ENCODE assay signal across 1 cellular context in the genomic region with DNA sequence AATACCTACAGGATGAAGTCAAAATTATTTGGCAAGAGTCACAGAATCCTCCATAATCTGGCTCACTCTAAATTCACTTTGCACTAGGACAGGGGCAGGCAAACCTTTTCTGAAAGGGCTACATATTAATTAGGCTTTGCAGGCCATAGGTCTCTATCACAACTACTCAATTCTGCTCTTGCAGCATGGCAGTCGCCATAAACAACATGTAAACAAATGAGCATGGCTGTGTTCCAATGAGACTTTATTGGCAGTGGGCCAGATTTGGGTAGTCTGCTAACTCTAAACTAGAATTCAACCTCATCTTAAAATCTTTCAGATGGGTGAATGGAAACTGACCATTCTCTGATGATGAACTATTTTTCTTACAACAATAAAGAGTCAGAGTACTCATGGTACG.
TF ChIP-seq lines count a peak whose summit lies in the region.

No MANE protein-coding gene starts in this region.

TF ChIP-seq in SK-N-SH, 30 proteins besides CTCF, POLR2A, EP300 and RAD21 (continued from another document):
- TF ChIP-seq, protein P1, sequence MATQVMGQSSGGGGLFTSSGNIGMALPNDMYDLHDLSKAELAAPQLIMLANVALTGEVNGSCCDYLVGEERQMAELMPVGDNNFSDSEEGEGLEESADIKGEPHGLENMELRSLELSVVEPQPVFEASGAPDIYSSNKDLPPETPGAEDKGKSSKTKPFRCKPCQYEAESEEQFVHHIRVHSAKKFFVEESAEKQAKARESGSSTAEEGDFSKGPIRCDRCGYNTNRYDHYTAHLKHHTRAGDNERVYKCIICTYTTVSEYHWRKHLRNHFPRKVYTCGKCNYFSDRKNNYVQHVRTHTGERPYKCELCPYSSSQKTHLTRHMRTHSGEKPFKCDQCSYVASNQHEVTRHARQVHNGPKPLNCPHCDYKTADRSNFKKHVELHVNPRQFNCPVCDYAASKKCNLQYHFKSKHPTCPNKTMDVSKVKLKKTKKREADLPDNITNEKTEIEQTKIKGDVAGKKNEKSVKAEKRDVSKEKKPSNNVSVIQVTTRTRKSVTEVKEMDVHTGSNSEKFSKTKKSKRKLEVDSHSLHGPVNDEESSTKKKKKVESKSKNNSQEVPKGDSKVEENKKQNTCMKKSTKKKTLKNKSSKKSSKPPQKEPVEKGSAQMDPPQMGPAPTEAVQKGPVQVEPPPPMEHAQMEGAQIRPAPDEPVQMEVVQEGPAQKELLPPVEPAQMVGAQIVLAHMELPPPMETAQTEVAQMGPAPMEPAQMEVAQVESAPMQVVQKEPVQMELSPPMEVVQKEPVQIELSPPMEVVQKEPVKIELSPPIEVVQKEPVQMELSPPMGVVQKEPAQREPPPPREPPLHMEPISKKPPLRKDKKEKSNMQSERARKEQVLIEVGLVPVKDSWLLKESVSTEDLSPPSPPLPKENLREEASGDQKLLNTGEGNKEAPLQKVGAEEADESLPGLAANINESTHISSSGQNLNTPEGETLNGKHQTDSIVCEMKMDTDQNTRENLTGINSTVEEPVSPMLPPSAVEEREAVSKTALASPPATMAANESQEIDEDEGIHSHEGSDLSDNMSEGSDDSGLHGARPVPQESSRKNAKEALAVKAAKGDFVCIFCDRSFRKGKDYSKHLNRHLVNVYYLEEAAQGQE (IDR thresholded peaks at IDR 0.05; ENCODE audit: low read depth, low read length): no peak
